2 cellular contexts compared by ENCODE assay signal in the genomic region with DNA sequence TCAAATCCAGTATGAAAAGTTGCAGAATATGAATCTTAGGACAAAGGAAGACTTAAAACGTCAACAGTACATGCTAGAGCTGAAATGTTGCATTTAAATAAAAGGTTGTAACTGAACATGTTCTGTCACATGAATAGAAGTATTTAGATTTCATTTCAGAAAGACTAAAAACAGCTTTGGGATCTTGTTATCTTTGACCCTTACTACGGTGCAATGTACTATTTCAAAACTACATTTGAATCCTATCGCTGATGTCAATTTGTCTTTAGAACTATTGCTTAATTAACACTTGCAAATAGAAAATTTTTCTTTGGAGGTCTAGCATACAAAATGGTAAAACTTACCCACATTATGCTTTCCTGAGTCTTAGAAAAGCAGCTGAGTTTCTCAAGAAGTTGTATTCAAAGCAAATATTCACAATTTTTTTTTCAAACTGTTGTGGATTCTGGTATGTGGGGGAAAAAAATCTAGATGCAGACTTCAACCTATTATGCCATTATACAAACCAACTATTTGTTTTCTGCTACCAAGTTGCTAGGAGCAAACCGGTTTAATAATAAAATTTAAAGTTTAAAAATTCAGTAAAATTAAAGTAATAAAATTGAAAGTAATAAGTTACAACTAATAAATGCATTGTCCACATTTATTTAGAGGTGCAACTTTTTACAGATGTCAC.
TF ChIP-seq lines count a peak whose summit lies in the region.

No MANE protein-coding gene starts in this region.

TF ChIP-seq in A549, 52 proteins besides CTCF, POLR2A, EP300 and RAD21:
- TF ChIP-seq KDM5A (IDR thresholded peaks at IDR 0.05) (no peak), POLR2AphosphoS2 (conservative IDR thresholded peaks at IDR 0.05; ENCODE audit: low read length) (no peak), ZSCAN20 (CRISPR knock-in tag; IDR thresholded peaks at IDR 0.05) (no peak), ZC3H11A (IDR thresholded peaks at IDR 0.05) (no peak), NFE2L2 (conservative IDR thresholded peaks at IDR 0.05; ENCODE audit: low read length) (no peak), KDM1A (IDR thresholded peaks at IDR 0.05; ENCODE audit: low read depth) (no peak), FOSB (CRISPR knock-in tag; IDR thresholded peaks at IDR 0.05) (no peak), CBX8 (IDR thresholded peaks at IDR 0.05) (no peak), CHD4 (IDR thresholded peaks at IDR 0.05; ENCODE audit: borderline replicate concordance) (no peak), JUN (IDR thresholded peaks at IDR 0.05) (no peak), TP53 (CRISPR knock-in tag; IDR thresholded peaks at IDR 0.05) (no peak)

TF ChIP-seq in GM23338, 12 proteins besides CTCF, POLR2A, EP300 and RAD21:
- no peak for TF ChIP-seq JUNB (IDR thresholded peaks at IDR 0.05; ENCODE audit: unreplicated experiment)
- no peak for TF ChIP-seq ZNF331 (CRISPR knock-in tag; IDR thresholded peaks at IDR 0.05; ENCODE audit: low read depth)
